1 cellular context compared by ENCODE assay signal in the genomic region with DNA sequence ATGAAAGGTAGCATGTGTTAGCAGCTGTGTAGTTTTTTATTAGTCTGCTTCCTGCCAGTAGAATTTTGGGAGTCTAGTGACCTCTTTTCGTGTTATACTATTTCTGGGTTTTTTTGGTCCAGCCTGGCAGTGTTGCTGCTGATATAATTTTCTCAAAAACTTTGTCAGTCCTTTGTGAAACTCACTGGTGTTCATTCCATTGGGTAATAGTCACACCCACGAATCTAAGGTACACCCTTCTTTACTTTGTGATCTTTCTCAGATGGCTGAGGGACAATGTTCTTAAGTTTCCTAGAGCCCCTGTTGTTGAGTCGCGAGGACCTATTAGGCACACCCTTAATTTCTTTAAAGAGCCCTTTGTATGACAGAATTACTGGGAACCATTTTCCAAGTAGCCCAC.
A peak's percentile ranks its signal among the peaks of the same experiment; 100 is the strongest.
TF ChIP-seq lines count a peak whose summit lies in the region.

No MANE protein-coding gene starts in this region.

TF ChIP-seq in HCT116, 20 proteins besides CTCF, POLR2A, EP300 and RAD21 (continued from another document):
- TF ChIP-seq, protein P1, sequence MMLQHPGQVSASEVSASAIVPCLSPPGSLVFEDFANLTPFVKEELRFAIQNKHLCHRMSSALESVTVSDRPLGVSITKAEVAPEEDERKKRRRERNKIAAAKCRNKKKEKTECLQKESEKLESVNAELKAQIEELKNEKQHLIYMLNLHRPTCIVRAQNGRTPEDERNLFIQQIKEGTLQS (IDR thresholded peaks at IDR 0.05), result no peak
- no peak for TF ChIP-seq POLR2AphosphoS5 (IDR thresholded peaks at IDR 0.05; ENCODE audit: low read depth, low read length)
- TF ChIP-seq, protein P2, sequence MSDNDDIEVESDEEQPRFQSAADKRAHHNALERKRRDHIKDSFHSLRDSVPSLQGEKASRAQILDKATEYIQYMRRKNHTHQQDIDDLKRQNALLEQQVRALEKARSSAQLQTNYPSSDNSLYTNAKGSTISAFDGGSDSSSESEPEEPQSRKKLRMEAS (IDR thresholded peaks at IDR 0.05), result no peak
- TF ChIP-seq EZH2 (IDR thresholded peaks at IDR 0.05), result no peak
- TF ChIP-seq YY1 (IDR thresholded peaks at IDR 0.05; ENCODE audit: extremely low read depth, insufficient replicate concordance, low read depth, low read length), result no peak
- TF ChIP-seq JUND (IDR thresholded peaks at IDR 0.05), result peak; percentile 37; the same call in 1 of the 2 replicates
